8 cellular contexts compared by ENCODE assay signal in genomic region chr7:32727483-32728411, GRCh38.
DNase-seq lines count a peak whose midpoint lies in the region; ATAC-seq, FAIRE-seq and TF ChIP-seq lines count a peak whose summit lies in the region.
"Not testable (repeated sequence)": the region's sequence is repeated elsewhere in the genome, so short reads cannot be mapped to it uniquely, and the experiment has no call there.

No MANE protein-coding gene starts in this region.

- H3K27me3 Mint-ChIP-seq in Caco-2 (ENCODE audit: insufficient read depth, unreplicated experiment) = not testable (repeated sequence)

- not testable (repeated sequence) for H4K5ac ChIP-seq in H1 (ENCODE audit: insufficient read length, low read depth, low read length)

- H3K9me3 ChIP-seq in Caco-2; H1 (ENCODE audit: insufficient read depth in 2 of 2, low read depth in 1 of 2, low read length in 1 of 2): not testable (repeated sequence)

- not testable (repeated sequence) for H3K4ac ChIP-seq in H1 (replicated peaks; ENCODE audit: insufficient read length, low read depth, low read length)

- intact Hi-C loops in Caco-2 (cut with micrococcal nuclease; ENCODE audit: unreplicated experiment); lower leg skin (cut with DNase I; ENCODE audit: low total_unique reads): not testable (repeated sequence)

- H3K36me3 ChIP-seq in Caco-2 (ENCODE audit: control insufficient read depth, insufficient read depth, low read length); H1 (ENCODE audit: control insufficient read depth in 2 of 4, insufficient read depth in 4 of 4, low read length in 3 of 4): not testable (repeated sequence)

- H3K27me3 ChIP-seq in Caco-2 (replicated peaks; ENCODE audit: control insufficient read depth, insufficient read depth, low read length); H1 (replicated peaks in 1 of 4; ENCODE audit: control insufficient read depth in 3 of 4, extremely low read depth in 1 of 4, insufficient read depth in 3 of 4, low read length in 3 of 4): not testable (repeated sequence)

- not testable (repeated sequence) for H2BK20ac ChIP-seq in H1 (ENCODE audit: low read length)

- not testable (repeated sequence) for H3K23me2 ChIP-seq in H1 (ENCODE audit: low read depth, low read length)

- H3K4me3 ChIP-seq in Caco-2 (ENCODE audit: low read depth, low read length) = peak overlapping the region; percentile 69
- peak overlapping the region; percentile 53 to 76 (median 68) for H3K4me3 ChIP-seq in H1 (ENCODE audit: extremely low read depth in 1 of 4, insufficient read depth in 2 of 4, low read depth in 3 of 4, low read length in 4 of 4)
- H3K4me3 ChIP-seq in lower leg skin (ENCODE audit: low read depth, poor library complexity, severe bottlenecking) = peak overlapping the region; percentile 82

- ATAC-seq in GM21360 (IDR thresholded peaks at IDR 0.05; ENCODE audit: unreplicated experiment) (peak; percentile 58), HG03460 (IDR thresholded peaks at IDR 0.05; ENCODE audit: unreplicated experiment) (peak; percentile 67)

- not testable (repeated sequence) for H3K9me3 Mint-ChIP-seq in Caco-2 (ENCODE audit: unreplicated experiment)

- H3K79me1 ChIP-seq in H1 (ENCODE audit: low read depth, low read length) = not testable (repeated sequence)

- 20% methylated on average over 20 of the region's 66 CpGs; no CpG with 5 or more reads in 1 of the 2 experiments for WGBS in H1 (ENCODE audit: extremely low coverage in 1 of 2, insufficient coverage in 1 of 2, insufficient read length in 1 of 2, insufficient replicate concordance in 2 of 2, low coverage in 1 of 2, low lambda C conversion rate in 2 of 2, missing lambda C conversion rate in 1 of 2), 2 experiments
- WGBS in lower leg skin, 2 donors = 3 to 5% methylated on average over 34 to 66 of the region's 66 CpGs

- not testable (repeated sequence) for TF ChIP-seq RAD21 in H1 (IDR thresholded peaks at IDR 0.05 in 1 of 2, conservative IDR thresholded peaks at IDR 0.05 in 1 of 2; ENCODE audit: low read depth in 2 of 2, low read length in 2 of 2)

- not testable (repeated sequence) for H3K18ac ChIP-seq in H1 (ENCODE audit: extremely low read depth, low read length)

- not testable (repeated sequence) for TF ChIP-seq POLR2A in H1 (IDR thresholded peaks at IDR 0.05; ENCODE audit: control extremely low read depth in 1 of 2, low read depth in 2 of 2, low read length in 2 of 2); lower leg skin (IDR thresholded peaks at IDR 0.05)

- POLR2A ChIA-PET in Caco-2 (lab: Charles Lee) (interaction anchor here (0.6 kb wide), 1 partner anchor 229 kb away, joined by 4 read pairs; no protein-coding TSS in a partner anchor), H1 (lab: Charles Lee; ENCODE audit: partially characterized antibody) (interaction anchor here (0.6 to 0.9 kb wide), 4 partner anchors 8 to 1684 kb away, joined by 3 to 4 read pairs (median 4); no protein-coding TSS in a partner anchor)

- not testable (repeated sequence) for H2AFZ ChIP-seq in H1 (ENCODE audit: low read length)

- H2BK5ac ChIP-seq in H1 (ENCODE audit: low read depth, low read length) = not testable (repeated sequence)

- TF ChIP-seq EP300 in H1 (IDR thresholded peaks at IDR 0.05; ENCODE audit: borderline replicate concordance in 1 of 2, low read depth in 2 of 2, low read length in 2 of 2) = not testable (repeated sequence)

- FAIRE-seq in H1 (lab: Jason Lieb, UNC) = not testable (repeated sequence)

- not testable (repeated sequence) for H3K14ac ChIP-seq in H1 (ENCODE audit: insufficient read length)

- not testable (repeated sequence) for H3K79me2 ChIP-seq in H1 (ENCODE audit: control insufficient read depth in 1 of 2, insufficient read depth in 2 of 2, low read length in 2 of 2)

- H4K91ac ChIP-seq in H1 (replicated peaks; ENCODE audit: insufficient read length, low read length) = not testable (repeated sequence)

- not testable (repeated sequence) for H3K23ac ChIP-seq in H1 (ENCODE audit: insufficient read length)

- not testable (repeated sequence) for H4K20me1 ChIP-seq in H1 (replicated peaks in 1 of 2; ENCODE audit: control insufficient read depth in 1 of 2, insufficient read depth in 2 of 2, low read length in 2 of 2)

- H3K36me3 Mint-ChIP-seq in Caco-2 (ENCODE audit: insufficient read depth, unreplicated experiment) = not testable (repeated sequence)

- not testable (repeated sequence) for H3K27ac Mint-ChIP-seq in Caco-2 (ENCODE audit: unreplicated experiment)

- H3K4me3 Mint-ChIP-seq in Caco-2 (ENCODE audit: unreplicated experiment) = peak overlapping the region; percentile 69

- peak overlapping the region; percentile 44 to 59 for H3K4me2 ChIP-seq in H1 (ENCODE audit: insufficient read depth in 1 of 2, low read depth in 2 of 2, low read length in 2 of 2)

- H3K27ac ChIP-seq in H1 (ENCODE audit: low read depth, low read length) = peak overlapping the region; percentile 70; the same call in 1 of the 2 replicates

- not testable (repeated sequence) for H3K4me1 ChIP-seq in Caco-2; H1 (replicated peaks in 1 of 4; ENCODE audit: control insufficient read depth in 3 of 4, insufficient read depth in 4 of 4, low read length in 3 of 4)

- not testable (repeated sequence) for H3K56ac ChIP-seq in H1 (replicated peaks; ENCODE audit: insufficient read length, low read depth, low read length)

- CTCF ChIA-PET in Caco-2 (lab: Charles Lee) = not testable (repeated sequence)
- CTCF ChIA-PET in H1 (lab: Charles Lee; ENCODE audit: partially characterized antibody) = interaction anchor here (0.6 kb wide), 1 partner anchor 180 kb away, joined by 3 read pairs; no protein-coding TSS in a partner anchor

- H2BK15ac ChIP-seq in H1 (ENCODE audit: low read length) = not testable (repeated sequence)

- not testable (repeated sequence) for TF ChIP-seq CTCF in Caco-2 (IDR thresholded peaks at IDR 0.05; ENCODE audit: insufficient read depth in 1 of 2, low read depth in 1 of 2, low read length in 1 of 2, severe bottlenecking in 1 of 2, unreplicated experiment in 1 of 2); H1 (IDR thresholded peaks at IDR 0.05; ENCODE audit: control extremely low read depth in 1 of 3, insufficient read depth in 1 of 3, low read depth in 1 of 3, low read length in 3 of 3); lower leg skin (IDR thresholded peaks at IDR 0.05)

- not testable (repeated sequence) for H2BK120ac ChIP-seq in H1 (replicated peaks; ENCODE audit: low read depth, low read length)

- peak overlapping the region; percentile 62 to 94 (median 72); a peak in 6 of 7 replicates for H3K9ac ChIP-seq in H1 (replicated peaks in 1 of 4; ENCODE audit: extremely low read depth in 1 of 4, low read depth in 3 of 4, low read length in 3 of 4)

- H3K4me1 Mint-ChIP-seq in Caco-2 (ENCODE audit: low read depth, unreplicated experiment) = not testable (repeated sequence)

- TSS peak; percentile 40 for BruUV-seq in Caco-2 (replicated peaks; lab: Mats Ljungman, UMichigan)

- H2AK5ac ChIP-seq in H1 (ENCODE audit: low read depth, low read length) = not testable (repeated sequence)

- not testable (repeated sequence) for H2BK12ac ChIP-seq in H1 (ENCODE audit: low read depth, low read length)

- peak overlapping the region; percentile 95; the same call in 1 of the 2 replicates for H4K8ac ChIP-seq in H1 (ENCODE audit: extremely low read depth, insufficient read depth, low read length)

- DNase-seq in Caco-2 (peak; percentile 44 to 62), NCI-H748 treated with DMSO at 0.1 percent for 48 hours (lab: John Stamatoyannopoulos, UW) (peak; percentile 34), H1 (ENCODE audit: low read depth in 1 of 2, low spot score in 2 of 2) (peak in 1 of 2 experiments; percentile 76), lower leg skin (ENCODE audit: low spot score in 2 of 2) (peak in 1 of 2 donors; percentile 86)
- DNase-seq in activated CD8-positive, alpha-beta memory T cell treated with anti-CD3 and anti-CD28 coated beads for 24 hours = peak; percentile 69
- DNase-seq in stimulated activated CD4-positive, alpha-beta T cell treated with anti-CD3 and anti-CD28 coated beads, Interleukin-4, amount 100 ng/mL, for 24 hours = peak; percentile 8

TF ChIP-seq in H1, 55 proteins besides CTCF, POLR2A, EP300 and RAD21:
- TF ChIP-seq RBBP5 (IDR thresholded peaks at IDR 0.05; ENCODE audit: borderline replicate concordance, low read depth, low read length) (peak; percentile 80; the same call in 1 of the 2 replicates), PHF8 (conservative IDR thresholded peaks at IDR 0.05; ENCODE audit: low read depth, low read length) (peak; percentile 67; the same call in 1 of the 2 replicates), YY1 (IDR thresholded peaks at IDR 0.05; ENCODE audit: low read depth, low read length) (peak; percentile 31; the same call in 1 of the 2 replicates), TAF1 (IDR thresholded peaks at IDR 0.05; ENCODE audit: low read depth, low read length) (0 out of 2 replicates have a peak, but pooled peaks have one; percentile 14), ASH2L (IDR thresholded peaks at IDR 0.05; ENCODE audit: low read length) (peak; percentile 38)
